In genomic region chr7:27546610-27547009, GRCh38 we compare ENCODE assay signal across 21 cellular contexts.
"Had no signal": no experiment of that assay in that cellular context is flagged by ENCODE, and none has a peak within 500 bp of the region (broad histone marks: within the 10 kb centered on the region; RNA-seq: fewer than 3 reads in every experiment).

No MANE protein-coding gene starts in this region.

- H3K27ac Mint-ChIP-seq: activated naive CD8-positive, alpha-beta T cell; activated T-cell treated with anti-CD3 and anti-CD28 coated beads, Interleukin-2, amount 50 U/mL, for 72 hours; endodermal cell had no signal

- H3K36me3 ChIP-seq: uterus had no signal

- H3K27ac ChIP-seq: gastrocnemius medialis, left lung, right atrium auricular region, tibial artery, uterus, WERI-Rb-1 had no signal

- H3K27me3 Mint-ChIP-seq: activated naive CD8-positive, alpha-beta T cell had no signal

- H3K4me3 Mint-ChIP-seq: activated naive CD8-positive, alpha-beta T cell; activated T-cell treated with anti-CD3 and anti-CD28 coated beads, Interleukin-2, amount 50 U/mL, for 72 hours; endodermal cell had no signal

- H3K4me3 ChIP-seq: gastrocnemius medialis, left lung, right atrium auricular region, tibial artery, uterus had no signal

- H3K27me3 ChIP-seq: gastrocnemius medialis, left lung, right atrium auricular region, tibial artery, uterus had no signal

- ATAC-seq: activated T-cell treated with anti-CD3 and anti-CD28 coated beads, Interleukin-2, amount 50 U/mL, for 72 hours; gastrocnemius medialis; left lung; stimulated activated naive CD8-positive, alpha-beta T cell treated with anti-CD3 and anti-CD28 coated beads, Interleukin-15, Interleukin-2, amounts not matched to agents 100 U/mL and 50 U/mL, for 24 hours had no signal

- DNase-seq: activated CD4-positive, alpha-beta T cell treated with anti-CD3 and anti-CD28 coated beads for 1 hour; activated CD4-positive, alpha-beta T cell treated with anti-CD3 and anti-CD28 coated beads, Interleukin-2, amount 50 U/mL, for 4 hours; activated gamma-delta T cell; activated T-cell treated with anti-CD3 and anti-CD28 coated beads, Interleukin-2, amount 50 U/mL, for 72 hours; amniotic stem cell; caudate nucleus; erythroblast; gastrocnemius medialis; head of caudate nucleus; kidney; left lung; occipital lobe; stimulated activated naive CD8-positive, alpha-beta T cell treated with anti-CD3 and anti-CD28 coated beads, Interleukin-15, Interleukin-2, amounts not matched to agents 100 U/mL and 50 U/mL, for 24 hours; substantia nigra; T-helper 2 cell; tibial artery; uterus; WERI-Rb-1 had no signal

- H3K9me3 Mint-ChIP-seq: activated T-cell treated with anti-CD3 and anti-CD28 coated beads, Interleukin-2, amount 50 U/mL, for 72 hours; endodermal cell had no signal

- H3K4me1 ChIP-seq: gastrocnemius medialis, left lung, right atrium auricular region, tibial artery, uterus had no signal

- H3K9me3 ChIP-seq: gastrocnemius medialis, tibial artery, uterus had no signal
